Comparison of ENCODE assay signal across 1 cellular context in the genomic region with DNA sequence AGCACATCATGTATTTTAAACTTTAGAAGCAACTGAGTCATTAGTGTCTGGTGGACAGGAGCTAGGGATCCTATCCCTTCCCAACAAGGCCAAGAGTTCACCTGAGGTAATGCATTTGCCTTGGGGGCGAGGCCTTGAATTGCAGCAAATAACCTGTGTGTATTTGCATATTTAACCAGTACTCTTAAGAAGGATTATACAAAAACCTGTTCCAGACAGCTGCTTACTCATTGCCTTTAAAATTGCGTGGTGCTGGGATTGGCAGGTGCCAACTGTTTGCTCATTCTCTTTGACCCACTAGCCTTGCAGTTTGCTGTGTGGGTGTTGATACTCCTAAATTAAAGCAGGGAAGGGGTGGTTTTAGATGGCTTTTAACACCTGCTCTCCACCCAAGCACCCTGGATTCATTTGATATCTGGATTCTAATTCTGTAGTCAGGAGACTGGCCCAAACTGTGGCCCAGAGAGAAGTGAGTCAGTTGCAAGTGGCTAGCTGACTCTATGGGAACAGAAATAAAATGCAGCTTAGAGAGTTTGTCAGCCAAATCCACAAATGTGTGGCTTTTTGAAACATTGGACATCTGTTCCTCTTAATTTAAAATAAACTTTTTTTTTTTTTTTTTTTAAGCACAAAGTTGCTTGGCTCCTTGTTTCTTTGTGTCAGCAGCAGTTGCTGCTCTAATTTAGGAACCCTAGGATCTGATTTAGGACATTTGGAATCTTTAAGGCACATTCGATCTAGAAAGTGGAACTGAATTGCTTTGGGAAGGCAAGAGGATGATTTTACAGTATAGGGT.
TF ChIP-seq lines count a peak whose summit lies in the region.

No MANE protein-coding gene starts in this region.

TF ChIP-seq in H1, 55 proteins besides CTCF, POLR2A, EP300 and RAD21 (continued from another document):
- TF ChIP-seq TAF7 (optimal IDR thresholded peaks at IDR 0.05; ENCODE audit: borderline replicate concordance, low read depth, low read length) (peak; percentile 17), POLR2AphosphoS5 (IDR thresholded peaks at IDR 0.05; ENCODE audit: low read depth, low read length) (peak; percentile 37; the same call in 1 of the 2 replicates), KDM5A (IDR thresholded peaks at IDR 0.05; ENCODE audit: low read length) (no peak), ZNF274 (IDR thresholded peaks at IDR 0.05; ENCODE audit: borderline replicate concordance, extremely low read depth, low read length) (no peak), ASH2L (IDR thresholded peaks at IDR 0.05; ENCODE audit: low read length) (no peak), SUZ12 (IDR thresholded peaks at IDR 0.05; ENCODE audit: low read length) (no peak), GTF2F1 (IDR thresholded peaks at IDR 0.05; ENCODE audit: borderline replicate concordance, low read depth, low read length) (no peak), YY1 (IDR thresholded peaks at IDR 0.05; ENCODE audit: low read depth, low read length) (no peak), TEAD4 (IDR thresholded peaks at IDR 0.05; ENCODE audit: low read depth, low read length) (no peak), CHD1 (IDR thresholded peaks at IDR 0.05; ENCODE audit: low read depth, low read length) (no peak)
- TF ChIP-seq, protein P1, sequence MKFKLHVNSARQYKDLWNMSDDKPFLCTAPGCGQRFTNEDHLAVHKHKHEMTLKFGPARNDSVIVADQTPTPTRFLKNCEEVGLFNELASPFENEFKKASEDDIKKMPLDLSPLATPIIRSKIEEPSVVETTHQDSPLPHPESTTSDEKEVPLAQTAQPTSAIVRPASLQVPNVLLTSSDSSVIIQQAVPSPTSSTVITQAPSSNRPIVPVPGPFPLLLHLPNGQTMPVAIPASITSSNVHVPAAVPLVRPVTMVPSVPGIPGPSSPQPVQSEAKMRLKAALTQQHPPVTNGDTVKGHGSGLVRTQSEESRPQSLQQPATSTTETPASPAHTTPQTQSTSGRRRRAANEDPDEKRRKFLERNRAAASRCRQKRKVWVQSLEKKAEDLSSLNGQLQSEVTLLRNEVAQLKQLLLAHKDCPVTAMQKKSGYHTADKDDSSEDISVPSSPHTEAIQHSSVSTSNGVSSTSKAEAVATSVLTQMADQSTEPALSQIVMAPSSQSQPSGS (IDR thresholded peaks at IDR 0.05; ENCODE audit: low read length) = no peak
